ENCODE assay signal across 7 cellular contexts in genomic region chr2:198488964-198489363, GRCh38.
"Had no signal": no experiment of that assay in that cellular context is flagged by ENCODE, and none has a peak within 500 bp of the region (broad histone marks: within the 10 kb centered on the region; RNA-seq: fewer than 3 reads in every experiment).

No MANE protein-coding gene starts in this region.

- H3K27ac ChIP-seq: HL-60, KMS-11 had no signal

- ATAC-seq: K562 had no signal

- H3K9ac ChIP-seq: KMS-11 had no signal

- H3K4me2 ChIP-seq: KMS-11 had no signal

- FAIRE-seq: HTR-8/SVneo, K562 had no signal

- DNase-seq: IMR-90, KBM-7, KG1 had no signal

- H3K4me3 ChIP-seq: K562 had no signal
